In the genomic region with DNA sequence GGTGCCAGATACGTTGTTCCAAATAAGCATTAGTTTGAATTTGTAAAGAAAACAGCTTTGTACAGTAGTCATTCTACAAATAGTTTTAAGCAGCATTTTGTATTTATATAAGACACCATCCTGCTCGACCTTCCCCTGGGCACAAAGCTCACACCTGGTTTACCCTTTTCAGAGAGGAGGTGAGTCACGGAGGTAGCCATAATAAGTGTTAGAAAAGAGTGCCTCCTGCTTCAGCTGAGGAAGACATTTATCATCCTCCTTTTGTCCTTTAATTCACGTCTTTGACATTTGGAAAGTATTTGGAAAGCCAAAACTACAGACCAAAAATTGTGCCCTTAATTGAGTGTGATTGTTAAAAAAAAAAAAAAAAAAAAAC, we compare ENCODE assay signal across 1 cellular context.
TF ChIP-seq lines count a peak whose summit lies in the region.

No MANE protein-coding gene starts in this region.

TF ChIP-seq in WTC11, 78 proteins besides CTCF, POLR2A, EP300 and RAD21 (continued from another document):
- TF ChIP-seq RELA (CRISPR knock-in tag; IDR thresholded peaks at IDR 0.05; ENCODE audit: borderline replicate concordance) (no peak), USF1 (CRISPR knock-in tag; IDR thresholded peaks at IDR 0.05) (no peak), GRHL2 (CRISPR knock-in tag; IDR thresholded peaks at IDR 0.05; ENCODE audit: insufficient replicate concordance, severe bottlenecking) (no peak), FOXJ3 (CRISPR knock-in tag; IDR thresholded peaks at IDR 0.05; ENCODE audit: borderline replicate concordance) (no peak), ETV6 (CRISPR knock-in tag; IDR thresholded peaks at IDR 0.05) (no peak), ZNF532 (CRISPR knock-in tag; IDR thresholded peaks at IDR 0.05; ENCODE audit: borderline replicate concordance) (no peak), NR3C1 (CRISPR knock-in tag; conservative IDR thresholded peaks at IDR 0.05; ENCODE audit: low read depth) (no peak), ZBTB21 (CRISPR knock-in tag; IDR thresholded peaks at IDR 0.05; ENCODE audit: borderline replicate concordance) (no peak), HMGA2 (CRISPR knock-in tag; IDR thresholded peaks at IDR 0.05) (no peak)
